In genomic region chr7:68020102-68020501, GRCh38 we compare ENCODE assay signal across 15 cellular contexts.
DNase-seq lines count a peak whose midpoint lies in the region; ATAC-seq and TF ChIP-seq lines count a peak whose summit lies in the region.
"Had no signal": no experiment of that assay in that cellular context is flagged by ENCODE, and none has a peak within 500 bp of the region (broad histone marks: within the 10 kb centered on the region; RNA-seq: fewer than 3 reads in every experiment).

No MANE protein-coding gene starts in this region.

- no peak overlapping the region for H3K4ac ChIP-seq in trophoblast cell (ENCODE audit: low read depth, low read length)

- peaks cover 7% of the 10 kb centered on the region for H3K9me3 Mint-ChIP-seq in activated CD4-positive, alpha-beta T cell treated with anti-CD3 and anti-CD28 coated beads, Interleukin-2, amount 10 ng/mL, durations not matched to agents 7 days and 5 days
- H3K9me3 Mint-ChIP-seq in activated CD4-positive, alpha-beta T cell treated with anti-CD3 and anti-CD28 coated beads for 36 hours (ENCODE audit: low read depth) = peaks cover 13% of the 10 kb centered on the region

- H3K36me3 ChIP-seq in trophoblast cell (ENCODE audit: control insufficient read depth in 1 of 2, insufficient read depth in 2 of 2, low read length in 2 of 2) (no peaks in the 10 kb centered on the region), adrenal gland (replicated peaks in 1 of 2) (no peaks in the 10 kb centered on the region)
- H3K36me3 ChIP-seq: BLaER1 treated with 17β-estradiol and CSF1 and Interleukin-3, amounts not matched to agents 10 nM and 100 nM had no signal

- no peak for TF ChIP-seq POLR2A in adrenal gland (IDR thresholded peaks at IDR 0.05)

- H3K36me3 Mint-ChIP-seq in activated CD4-positive, alpha-beta T cell treated with anti-CD3 and anti-CD28 coated beads, Interleukin-2, amount 10 ng/mL, durations not matched to agents 7 days and 5 days (ENCODE audit: low read depth) = no peaks in the 10 kb centered on the region
- H3K36me3 Mint-ChIP-seq in activated CD4-positive, alpha-beta T cell treated with anti-CD3 and anti-CD28 coated beads for 36 hours (ENCODE audit: low read depth) = no peaks in the 10 kb centered on the region
- H3K36me3 Mint-ChIP-seq: CD8-positive, alpha-beta T cell had no signal

- no peaks in the 10 kb centered on the region for H3K79me1 ChIP-seq in trophoblast cell (ENCODE audit: low read length)

- no peak for DNase-seq in activated CD4-positive, alpha-beta T cell treated with anti-CD3 and anti-CD28 coated beads, Interleukin-2, amount 10 ng/mL, durations not matched to agents 7 days and 5 days
- no peak for DNase-seq in activated CD4-positive, alpha-beta T cell treated with anti-CD3 and anti-CD28 coated beads for 36 hours
- DNase-seq in DMS 273 (lab: John Stamatoyannopoulos, UW; ENCODE audit: unreplicated experiment) (peak; percentile 56), NCI-H2171 (lab: John Stamatoyannopoulos, UW) (peak; percentile 72), RPMI8226 (peak; percentile 90), trophoblast cell (no peak), adrenal gland (no peak)
- DNase-seq: 8988T; Calu3; CD8-positive, alpha-beta T cell; HCEC 1CT had no signal

- H3K4me1 ChIP-seq in trophoblast cell (ENCODE audit: control insufficient read depth in 1 of 2, insufficient read depth in 2 of 2, low read length in 2 of 2) (no peaks in the 10 kb centered on the region), adrenal gland (replicated peaks in 1 of 2) (peaks cover 10% of the 10 kb centered on the region in 2 donors)

- H2AK5ac ChIP-seq in trophoblast cell (ENCODE audit: low read length) = no peak overlapping the region

- H3K27ac ChIP-seq in trophoblast cell (ENCODE audit: low read depth, low read length) (no peak overlapping the region), adrenal gland (no peak overlapping the region)
- H3K27ac ChIP-seq: BLaER1 treated with 17β-estradiol and CSF1 and Interleukin-3, amounts not matched to agents 10 nM and 100 nM had no signal

- no peaks in the 10 kb centered on the region for H3K27me3 Mint-ChIP-seq in activated CD4-positive, alpha-beta T cell treated with anti-CD3 and anti-CD28 coated beads, Interleukin-2, amount 10 ng/mL, durations not matched to agents 7 days and 5 days
- no peaks in the 10 kb centered on the region for H3K27me3 Mint-ChIP-seq in activated CD4-positive, alpha-beta T cell treated with anti-CD3 and anti-CD28 coated beads for 36 hours
- H3K27me3 Mint-ChIP-seq: B cell had no signal

- TF ChIP-seq CTCF in adrenal gland (IDR thresholded peaks at IDR 0.05) = no peak

- WGBS in trophoblast cell (ENCODE audit: extremely low coverage, insufficient coverage, insufficient read length) = no CpG with 5 or more reads among the region's 3 CpGs
- WGBS in adrenal gland, 4 donors = 83 to 91% (median 88%) methylated on average over 3 of the region's 3 CpGs

- H3K4me3 ChIP-seq in trophoblast cell (ENCODE audit: low read depth, low read length) = no peak overlapping the region
- no peak overlapping the region for H3K4me3 ChIP-seq in adrenal gland
- H3K4me3 ChIP-seq: BLaER1 treated with 17β-estradiol and CSF1 and Interleukin-3, amounts not matched to agents 10 nM and 100 nM; GM23338 had no signal

- H3K9ac ChIP-seq in trophoblast cell (ENCODE audit: low read length) = no peak overlapping the region
- H3K9ac ChIP-seq: BLaER1 treated with 17β-estradiol and CSF1 and Interleukin-3, amounts not matched to agents 10 nM and 100 nM had no signal

- no peak overlapping the region for H2BK120ac ChIP-seq in trophoblast cell (ENCODE audit: insufficient read depth, low read length, poor library complexity)

- H3K27me3 ChIP-seq in trophoblast cell (ENCODE audit: insufficient read depth, low read length) (no peaks in the 10 kb centered on the region), adrenal gland (no peaks in the 10 kb centered on the region)
- H3K27me3 ChIP-seq: BLaER1 treated with 17β-estradiol and CSF1 and Interleukin-3, amounts not matched to agents 10 nM and 100 nM had no signal

- no peak overlapping the region for H4K12ac ChIP-seq in trophoblast cell (ENCODE audit: low read depth, low read length)

- H3K79me2 ChIP-seq in trophoblast cell (ENCODE audit: control insufficient read depth, insufficient read depth, low read length, poor library complexity) = no peaks in the 10 kb centered on the region

- no peak overlapping the region for H3K4me3 Mint-ChIP-seq in activated CD4-positive, alpha-beta T cell treated with anti-CD3 and anti-CD28 coated beads, Interleukin-2, amount 10 ng/mL, durations not matched to agents 7 days and 5 days
- H3K4me3 Mint-ChIP-seq in activated CD4-positive, alpha-beta T cell treated with anti-CD3 and anti-CD28 coated beads for 36 hours = no peak overlapping the region
- H3K4me3 Mint-ChIP-seq: B cell; CD8-positive, alpha-beta T cell; GM23338 had no signal

- H3K23ac ChIP-seq in trophoblast cell (ENCODE audit: low read length) = no peak overlapping the region

- ATAC-seq in activated CD4-positive, alpha-beta T cell treated with anti-CD3 and anti-CD28 coated beads for 36 hours = no peak
- ATAC-seq in HG03442 (IDR thresholded peaks at IDR 0.05; ENCODE audit: unreplicated experiment) = no peak
- ATAC-seq: CD8-positive, alpha-beta T cell; GM23338 had no signal

- H2AFZ ChIP-seq in trophoblast cell (ENCODE audit: insufficient read depth, low read length, poor library complexity) = no peak overlapping the region
- H2AFZ ChIP-seq: GM23338 had no signal

- no peak overlapping the region for H3K14ac ChIP-seq in trophoblast cell (ENCODE audit: low read length)

- no peaks in the 10 kb centered on the region for H3K4me1 Mint-ChIP-seq in activated CD4-positive, alpha-beta T cell treated with anti-CD3 and anti-CD28 coated beads, Interleukin-2, amount 10 ng/mL, durations not matched to agents 7 days and 5 days
- H3K4me1 Mint-ChIP-seq in activated CD4-positive, alpha-beta T cell treated with anti-CD3 and anti-CD28 coated beads for 36 hours = no peaks in the 10 kb centered on the region
- H3K4me1 Mint-ChIP-seq: B cell, GM23338 had no signal

- no peak overlapping the region for H3K18ac ChIP-seq in trophoblast cell (ENCODE audit: low read length)

- POLR2A ChIA-PET in activated CD4-positive, alpha-beta T cell treated with anti-CD3 and anti-CD28 coated beads, Interleukin-2, amount 10 ng/mL, durations not matched to agents 7 days and 5 days (lab: Charles Lee) = no interaction called here
- POLR2A ChIA-PET in activated CD4-positive, alpha-beta T cell treated with anti-CD3 and anti-CD28 coated beads for 36 hours (lab: Charles Lee) = no interaction called here

- no peak overlapping the region for H4K8ac ChIP-seq in trophoblast cell (ENCODE audit: low read depth, low read length)

- H3K27ac Mint-ChIP-seq in activated CD4-positive, alpha-beta T cell treated with anti-CD3 and anti-CD28 coated beads, Interleukin-2, amount 10 ng/mL, durations not matched to agents 7 days and 5 days = peak overlapping the region; percentile 3
- H3K27ac Mint-ChIP-seq in activated CD4-positive, alpha-beta T cell treated with anti-CD3 and anti-CD28 coated beads for 36 hours = no peak overlapping the region
- H3K27ac Mint-ChIP-seq: B cell; CD8-positive, alpha-beta T cell; GM23338 had no signal

- H3K9me3 ChIP-seq in trophoblast cell (ENCODE audit: insufficient read depth, low read depth, low read length) (no peaks in the 10 kb centered on the region), adrenal gland (replicated peaks in 1 of 3) (no peaks in the 10 kb centered on the region)
- H3K9me3 ChIP-seq: BLaER1 treated with 17β-estradiol and CSF1 and Interleukin-3, amounts not matched to agents 10 nM and 100 nM had no signal

- H4K91ac ChIP-seq in trophoblast cell (ENCODE audit: low read depth, low read length) = no peak overlapping the region

- no peak overlapping the region for H2BK12ac ChIP-seq in trophoblast cell (ENCODE audit: low read length)

- CTCF ChIA-PET in activated CD4-positive, alpha-beta T cell treated with anti-CD3 and anti-CD28 coated beads, Interleukin-2, amount 10 ng/mL, durations not matched to agents 7 days and 5 days (lab: Charles Lee) = interaction anchor here (0.7 kb wide), 1 partner anchor 166 kb away, joined by 3 read pairs; no protein-coding TSS in a partner anchor
- CTCF ChIA-PET in activated CD4-positive, alpha-beta T cell treated with anti-CD3 and anti-CD28 coated beads for 36 hours (lab: Charles Lee) = no interaction called here

- intact Hi-C loops in activated CD4-positive, alpha-beta T cell treated with anti-CD3 and anti-CD28 coated beads for 36 hours (cut with DNase I, micrococcal nuclease) = no loop called here
- intact Hi-C loops in adrenal gland (cut with DNase I) = no loop called here

- H3K4me2 ChIP-seq in trophoblast cell (ENCODE audit: low read length) = no peak overlapping the region
- H3K4me2 ChIP-seq: BLaER1 treated with 17β-estradiol and CSF1 and Interleukin-3, amounts not matched to agents 10 nM and 100 nM; GM23338 had no signal

- no peak overlapping the region for H2BK5ac ChIP-seq in trophoblast cell (ENCODE audit: low read depth, low read length, poor library complexity)

Comparison
In these comparisons a context has a peak if more than half of its experiments do, and no peak if none do; other contexts are left out.
1. DNase-seq: peak in DMS 273 (single experiment), NCI-H2171 (single experiment) and RPMI8226 (single experiment); none in activated CD4-positive, alpha-beta T cell treated with anti-CD3 and anti-CD28 coated beads, Interleukin-2, amount 10 ng/mL, durations not matched to agents 7 days and 5 days (single experiment), activated CD4-positive, alpha-beta T cell treated with anti-CD3 and anti-CD28 coated beads for 36 hours (single experiment), trophoblast cell (0 of 2) and adrenal gland (0 of 7).